ENCODE assay signal across 5 cellular contexts in the genomic region with DNA sequence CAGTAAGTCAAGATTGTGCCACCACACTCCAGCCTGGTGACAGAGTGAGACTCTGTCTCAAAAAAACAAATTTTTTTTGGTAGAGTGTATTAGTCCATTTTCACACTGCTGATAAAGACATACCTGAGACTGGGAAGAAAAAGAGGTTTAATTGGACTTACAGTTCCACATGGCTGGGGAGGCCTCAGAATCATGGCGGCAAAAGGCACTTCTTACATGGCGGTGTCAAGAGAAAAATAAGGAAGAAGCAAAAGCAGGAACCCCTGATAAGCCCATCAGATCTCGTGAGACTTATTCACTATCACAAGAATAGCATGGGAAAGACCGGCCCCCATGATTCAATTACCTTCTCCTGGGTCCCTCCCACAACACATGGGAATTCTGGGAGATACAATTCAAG. TPM values are rescaled to one million over a fixed set of nuclear protein-coding genes. Genes with fewer than 3 reads are reported as not detected.
A peak's percentile ranks its signal among the peaks of the same experiment; 100 is the strongest.
DNase-seq lines count a peak whose midpoint lies in the region; ATAC-seq, FAIRE-seq and TF ChIP-seq lines count a peak whose summit lies in the region.
"Not testable (repeated sequence)": the region's sequence is repeated elsewhere in the genome, so short reads cannot be mapped to it uniquely, and the experiment has no call there.
"Had no signal": no experiment of that assay in that cellular context is flagged by ENCODE, and none has a peak within 500 bp of the region (broad histone marks: within the 10 kb centered on the region; RNA-seq: fewer than 3 reads in every experiment).

No MANE protein-coding gene starts in this region.

- DNase-seq in activated effector memory CD4-positive, alpha-beta T cell treated with anti-CD3 and anti-CD28 coated beads, Interleukin-2, amount 50 U/mL, for 16 hours = peak; percentile 2
- not testable (repeated sequence) for DNase-seq in K562 (ENCODE audit: extremely low read depth in 1 of 4, low spot score in 3 of 4); hepatocyte (ENCODE audit: low spot score)
- peak; percentile 6 for DNase-seq in posterior vena cava (ENCODE audit: low spot score)

- not testable (repeated sequence) for TF ChIP-seq RAD21 in K562 (CRISPR knock-in tag; conservative IDR thresholded peaks at IDR 0.05 in 1 of 2, IDR thresholded peaks at IDR 0.05 in 1 of 2)

- WGBS in K562 (ENCODE audit: insufficient coverage, low coverage, missing lambda C conversion rate) = 80% methylated on average over 4 of the region's 4 CpGs
- WGBS in hepatocyte (ENCODE audit: low lambda C conversion rate, missing lambda C conversion rate) = 97% methylated on average over 4 of the region's 4 CpGs

- intact Hi-C loops in K562 (cut with micrococcal nuclease); posterior vena cava (cut with DNase I): not testable (repeated sequence)

- H3K4me3 ChIP-seq in K562, hepatocyte: not testable (repeated sequence)

- H3K27ac ChIP-seq in K562 (ENCODE audit: extremely low read depth, low read depth, low read length) = not testable (repeated sequence)
- H3K27ac ChIP-seq in hepatocyte = peak overlapping the region; percentile 57

- TF ChIP-seq POLR2A in K562 (conservative IDR thresholded peaks at IDR 0.05) = not testable (repeated sequence)

- not testable (repeated sequence) for TF ChIP-seq EP300 in K562 (IDR thresholded peaks at IDR 0.05; ENCODE audit: low read length)

- in situ Hi-C loops in K562 (cut with MboI) = not testable (repeated sequence)

- BruUV-seq in K562 (replicated peaks; lab: Mats Ljungman, UMichigan) = not testable (repeated sequence)

- CTCF ChIA-PET in K562 (lab: Yijun Ruan, JAX; ENCODE audit: low intra/inter-chr PET ratio) = not testable (repeated sequence)

- not testable (repeated sequence) for H3K9me3 ChIP-seq in K562 (replicated peaks; ENCODE audit: control insufficient read depth, insufficient read depth, low read depth, low read length); hepatocyte (ENCODE audit: low read depth)

- not testable (repeated sequence) for H3K79me2 ChIP-seq in K562 (ENCODE audit: control insufficient read depth, insufficient read depth, low read length); hepatocyte

- not testable (repeated sequence) for H3K9me1 ChIP-seq in K562 (ENCODE audit: control insufficient read depth, insufficient read depth, low read length)

- H2AFZ ChIP-seq in K562 (ENCODE audit: low read depth, low read length); hepatocyte: not testable (repeated sequence)

- ATAC-seq in K562 = not testable (repeated sequence)

- H4K20me1 ChIP-seq in K562 (replicated peaks; ENCODE audit: control insufficient read depth, insufficient read depth, low read length); hepatocyte (ENCODE audit: insufficient read depth, poor library complexity, severe bottlenecking): not testable (repeated sequence)

- POLR2A ChIA-PET in K562 (lab: Yijun Ruan, JAX) = not testable (repeated sequence)

- not testable (repeated sequence) for FAIRE-seq in K562 (lab: Jason Lieb, UNC)

- TF ChIP-seq CTCF in K562 (IDR thresholded peaks at IDR 0.05 in 2 of 3, conservative IDR thresholded peaks at IDR 0.05 in 1 of 3; ENCODE audit: insufficient read depth in 2 of 3, low read depth in 1 of 3, low read length in 3 of 3); hepatocyte (IDR thresholded peaks at IDR 0.05; ENCODE audit: poor library complexity): not testable (repeated sequence)

- H3K9ac ChIP-seq in K562 (ENCODE audit: insufficient read depth in 1 of 2, low read depth in 2 of 2, low read length in 2 of 2) = not testable (repeated sequence)

- H3K27me3 ChIP-seq in K562 (ENCODE audit: control insufficient read depth in 2 of 2, insufficient read depth in 2 of 2, low read length in 2 of 2); hepatocyte: not testable (repeated sequence)

- not testable (repeated sequence) for H3K4me2 ChIP-seq in K562 (ENCODE audit: insufficient read depth, low read length); hepatocyte

- not testable (repeated sequence) for H3K36me3 ChIP-seq in K562 (ENCODE audit: control insufficient read depth, insufficient read depth, low read length); hepatocyte (replicated peaks; ENCODE audit: insufficient read depth, low read depth)

- H3K9me2 ChIP-seq in hepatocyte (replicated peaks; ENCODE audit: insufficient read depth) = not testable (repeated sequence)

- H3K4me1 ChIP-seq in K562 (replicated peaks in 1 of 2; ENCODE audit: control insufficient read depth in 2 of 2, insufficient read depth in 2 of 2, low read length in 2 of 2) = not testable (repeated sequence)
- H3K4me1 ChIP-seq in hepatocyte (ENCODE audit: insufficient read depth) = peaks cover 23% of the 10 kb centered on the region

RNA-seq across cellular contexts. Expression of gene CDKN2AIPNL, which starts 9.4 kb away (rescaled TPM):
- 12.4 and 12.8 TPM in 2 replicates for total RNA-seq in K562 (2011; cell fraction: chromatin; rRNA removed; ENCODE audit: low replicate concordance)
- total RNA-seq in K562 (2011; cell fraction: nucleolus; rRNA removed) = 12.2 and 14.0 TPM in 2 replicates
- total RNA-seq in K562 (2011; cell fraction: nucleoplasm; rRNA removed) = 21.9 and 23.2 TPM in 2 replicates
- total RNA-seq in K562 (2014; rRNA removed) = 46.4 and 90.0 TPM in 2 replicates
- total RNA-seq in K562 (2014; rRNA removed; fragmentation: Illumina TruSeq; extraction: Trizol) = 40.7 and 45.5 TPM in 2 replicates
- total RNA-seq in K562 (2015; rRNA removed; fragmentation: Illumina TruSeq; extraction: Trizol) = 41.8 and 43.1 TPM in 2 replicates
- 40.0 and 42.1 TPM in 2 replicates for total RNA-seq in K562 (2021)
- polyA plus RNA-seq in K562 (2011; rRNA removed) = 29.6 and 44.3 TPM in 2 replicates
- polyA plus RNA-seq in K562 (2011; cell fraction: cytosol; rRNA removed) = 22.1 and 37.0 TPM in 2 replicates
- polyA plus RNA-seq in K562 (2011; cell fraction: nucleus; rRNA removed) = 10.8 and 15.7 TPM in 2 replicates
- polyA plus RNA-seq in K562 (2012) = 33.3 and 57.5 TPM in 2 replicates
- 39.2 and 42.2 TPM in 2 replicates for polyA plus RNA-seq in K562 (2014; fragmentation: Illumina TruSeq; extraction: Trizol)
- polyA plus RNA-seq in K562 (2014; fragmentation: Nextera tagmentation; extraction: Ambion mirVana) = 10 to 100 TPM; 19.9 to 30.7 TPM
- polyA plus RNA-seq in K562 (2014; rRNA removed) = 46.9 and 55.4 TPM in 2 replicates
- 15.6 and 16.0 TPM in 2 replicates for polyA minus RNA-seq in K562 (2011; rRNA and poly(A)+ RNA removed)
- 12.5 and 12.6 TPM in 2 replicates for polyA minus RNA-seq in K562 (2011; cell fraction: cytosol; rRNA and poly(A)+ RNA removed)
- 5.3 and 10.7 TPM in 2 replicates for polyA minus RNA-seq in K562 (2011; cell fraction: nucleus; rRNA and poly(A)+ RNA removed)
- total RNA-seq in hepatocyte = 24.1 and 34.4 TPM in 2 replicates
- polyA plus RNA-seq in hepatocyte = 29.9 and 30.0 TPM in 2 replicates
- total RNA-seq in posterior vena cava = 10 to 100 TPM; 18.8 to 19.4 TPM

RNA-seq across cellular contexts. Expression of gene UBE2B, which starts 49.7 kb away (rescaled TPM):
- total RNA-seq in K562 (2011; cell fraction: chromatin; rRNA removed; ENCODE audit: low replicate concordance) = 39.2 and 116 TPM in 2 replicates
- total RNA-seq in K562 (2011; cell fraction: nucleolus; rRNA removed) = 17.2 and 18.7 TPM in 2 replicates
- 47.7 and 64.6 TPM in 2 replicates for total RNA-seq in K562 (2011; cell fraction: nucleoplasm; rRNA removed)
- total RNA-seq in K562 (2014; rRNA removed) = 8.4 and 13.1 TPM in 2 replicates
- 61.8 and 72.4 TPM in 2 replicates for total RNA-seq in K562 (2014; rRNA removed; fragmentation: Illumina TruSeq; extraction: Trizol)
- total RNA-seq in K562 (2015; rRNA removed; fragmentation: Illumina TruSeq; extraction: Trizol) = 37.8 and 40.0 TPM in 2 replicates
- 73.1 and 75.5 TPM in 2 replicates for total RNA-seq in K562 (2021)
- 64.1 and 83.2 TPM in 2 replicates for polyA plus RNA-seq in K562 (2011; rRNA removed)
- polyA plus RNA-seq in K562 (2011; cell fraction: cytosol; rRNA removed) = 13.4 and 26.8 TPM in 2 replicates
- 16.4 and 23.7 TPM in 2 replicates for polyA plus RNA-seq in K562 (2011; cell fraction: nucleus; rRNA removed)
- polyA plus RNA-seq in K562 (2012) = 77.7 and 90.1 TPM in 2 replicates
- polyA plus RNA-seq in K562 (2014; fragmentation: Illumina TruSeq; extraction: Trizol) = 71.6 and 88.9 TPM in 2 replicates
- polyA plus RNA-seq in K562 (2014; fragmentation: Nextera tagmentation; extraction: Ambion mirVana) = 100 to 1,000 TPM; 165 to 198 TPM
- polyA plus RNA-seq in K562 (2014; rRNA removed) = 38.0 and 54.7 TPM in 2 replicates
- 23.5 and 30.8 TPM in 2 replicates for polyA minus RNA-seq in K562 (2011; rRNA and poly(A)+ RNA removed)
- polyA minus RNA-seq in K562 (2011; cell fraction: cytosol; rRNA and poly(A)+ RNA removed) = 32.7 and 42.6 TPM in 2 replicates
- 12.8 and 16.6 TPM in 2 replicates for polyA minus RNA-seq in K562 (2011; cell fraction: nucleus; rRNA and poly(A)+ RNA removed)
- 78.9 and 82.0 TPM in 2 replicates for total RNA-seq in hepatocyte
- 117 and 128 TPM in 2 replicates for polyA plus RNA-seq in hepatocyte
- total RNA-seq in posterior vena cava = 10 to 100 TPM; 78.7 to 93.5 TPM

RNA-seq across cellular contexts. Expression of gene CDKL3, which starts 54.1 kb away (rescaled TPM):
- 0.19 TPM in 1 of 2 replicates, not detected in the other for total RNA-seq in K562 (2011; cell fraction: chromatin; rRNA removed; ENCODE audit: low replicate concordance)
- not detected in 2 replicates for total RNA-seq in K562 (2011; cell fraction: nucleolus; rRNA removed)
- total RNA-seq in K562 (2011; cell fraction: nucleoplasm; rRNA removed) = 0.66 and 0.92 TPM in 2 replicates
- 0.23 and 0.65 TPM in 2 replicates for total RNA-seq in K562 (2014; rRNA removed)
- 1.5 and 1.8 TPM in 2 replicates for total RNA-seq in K562 (2014; rRNA removed; fragmentation: Illumina TruSeq; extraction: Trizol)
- 0.51 and 1.1 TPM in 2 replicates for total RNA-seq in K562 (2015; rRNA removed; fragmentation: Illumina TruSeq; extraction: Trizol)
- 1.1 and 1.8 TPM in 2 replicates for total RNA-seq in K562 (2021)
- 3.1 and 5.0 TPM in 2 replicates for polyA plus RNA-seq in K562 (2011; rRNA removed)
- polyA plus RNA-seq in K562 (2011; cell fraction: cytosol; rRNA removed) = 0.57 and 1.8 TPM in 2 replicates
- polyA plus RNA-seq in K562 (2011; cell fraction: nucleus; rRNA removed) = 2.6 and 4.1 TPM in 2 replicates
- 1.5 and 1.7 TPM in 2 replicates for polyA plus RNA-seq in K562 (2012)
- polyA plus RNA-seq in K562 (2014; fragmentation: Illumina TruSeq; extraction: Trizol) = 1.5 and 2.4 TPM in 2 replicates
- 1 to 10 TPM; 3.3 to 3.9 TPM for polyA plus RNA-seq in K562 (2014; fragmentation: Nextera tagmentation; extraction: Ambion mirVana)
- 1.2 and 1.7 TPM in 2 replicates for polyA plus RNA-seq in K562 (2014; rRNA removed)
- 0.49 and 0.96 TPM in 2 replicates for polyA minus RNA-seq in K562 (2011; rRNA and poly(A)+ RNA removed)
- not detected in 2 replicates for polyA minus RNA-seq in K562 (2011; cell fraction: cytosol; rRNA and poly(A)+ RNA removed)
- 0.33 TPM in 1 of 2 replicates, not detected in the other for polyA minus RNA-seq in K562 (2011; cell fraction: nucleus; rRNA and poly(A)+ RNA removed)
- 1.4 and 3.4 TPM in 2 replicates for total RNA-seq in hepatocyte
- 1.1 and 1.4 TPM in 2 replicates for polyA plus RNA-seq in hepatocyte
- total RNA-seq in posterior vena cava = 1 to 10 TPM; 4.3 to 5.1 TPM
- total RNA-seq: CD4-positive, CD25-positive, alpha-beta regulatory T cell had no signal
